ENCODE assay signal across 9 cellular contexts in genomic region chr7:106178593-106179134, GRCh38.
DNase-seq lines count a peak whose midpoint lies in the region; ATAC-seq, FAIRE-seq and TF ChIP-seq lines count a peak whose summit lies in the region.
"Had no signal": no experiment of that assay in that cellular context is flagged by ENCODE, and none has a peak within 500 bp of the region (broad histone marks: within the 10 kb centered on the region; RNA-seq: fewer than 3 reads in every experiment).

No MANE protein-coding gene starts in this region.

- no peak overlapping the region for H3K4me3 ChIP-seq in kidney epithelial cell (ENCODE audit: low read depth, low read length)
- H3K4me3 ChIP-seq: lung had no signal

- DNase-seq in COR-L47 (lab: John Stamatoyannopoulos, UW) = peak; percentile 44
- peak; percentile 65 for DNase-seq in HTR-8/SVneo (ENCODE audit: insufficient read length, low spot score)
- peak; percentile 69 for DNase-seq in amniotic epithelial cell (ENCODE audit: low read depth)
- DNase-seq in kidney epithelial cell (ENCODE audit: low read depth) = no peak
- DNase-seq in T1000 (lab: John Stamatoyannopoulos, UW) = no peak
- DNase-seq in activated CD4-positive, alpha-beta T cell treated with anti-CD3 and anti-CD28 coated beads, Interleukin-2, amount 50 U/mL, for 4 hours = no peak
- no peak for DNase-seq in 8988T

- no peaks in the 10 kb centered on the region for H3K36me3 ChIP-seq in kidney epithelial cell (ENCODE audit: control insufficient read depth, insufficient read depth, low read length)

- TF ChIP-seq CTCF in kidney epithelial cell (IDR thresholded peaks at IDR 0.05; ENCODE audit: insufficient read depth, low read length, poor library complexity, severe bottlenecking) = peak; percentile 23

- no peaks in the 10 kb centered on the region for H3K27me3 ChIP-seq in kidney epithelial cell (ENCODE audit: control insufficient read depth, insufficient read depth, low read length)

- no peak for ATAC-seq in GM21423 (IDR thresholded peaks at IDR 0.05; ENCODE audit: unreplicated experiment)

- no peak for FAIRE-seq in HTR-8/SVneo (lab: Jason Lieb, UNC)

Comparison
In these comparisons a context has a peak if more than half of its experiments do, and no peak if none do; other contexts are left out.
1. DNase-seq: peak in COR-L47 (single experiment), HTR-8/SVneo (single experiment) and amniotic epithelial cell (single experiment); none in kidney epithelial cell (single experiment), T1000 (single experiment), activated CD4-positive, alpha-beta T cell treated with anti-CD3 and anti-CD28 coated beads, Interleukin-2, amount 50 U/mL, for 4 hours (0 of 2) and 8988T (single experiment).